In genomic region chr10:129498680-129499079, GRCh38 we compare ENCODE assay signal across 28 cellular contexts. TPM values are rescaled to one million over a fixed set of nuclear protein-coding genes. Genes with fewer than 3 reads are reported as not detected.
A peak's percentile ranks its signal among the peaks of the same experiment; 100 is the strongest.
DNase-seq lines count a peak whose midpoint lies in the region; ATAC-seq, FAIRE-seq and TF ChIP-seq lines count a peak whose summit lies in the region.
"Had no signal": no experiment of that assay in that cellular context is flagged by ENCODE, and none has a peak within 500 bp of the region (broad histone marks: within the 10 kb centered on the region; RNA-seq: fewer than 3 reads in every experiment).

No MANE protein-coding gene starts in this region.

- no peak overlapping the region for H3K4me3 ChIP-seq in Jurkat, Clone E6-1 (ENCODE audit: low read length)
- no peak overlapping the region for H3K4me3 ChIP-seq in K562
- H3K4me3 ChIP-seq: heart right ventricle, left lung, suprapubic skin had no signal

- H3K79me2 ChIP-seq in K562 (ENCODE audit: control insufficient read depth, insufficient read depth, low read length), result no peaks in the 10 kb centered on the region

- peaks cover 41 to 46% of the 10 kb centered on the region in 2 donors for H3K36me3 Mint-ChIP-seq in activated naive CD4-positive, alpha-beta T cell treated with anti-CD3 and anti-CD28 coated beads, Interleukin-2, amount 50 U/mL, for 72 hours
- H3K36me3 Mint-ChIP-seq in activated naive CD4-positive, alpha-beta T cell treated with anti-CD3 and anti-CD28 coated beads, Interleukin-2, amount 10 ng/mL, durations not matched to agents 7 days and 5 days, result peaks cover 16% of the 10 kb centered on the region
- H3K36me3 Mint-ChIP-seq in osteocyte (ENCODE audit: unreplicated experiment), result peaks cover 11% of the 10 kb centered on the region

- H3K4me3 Mint-ChIP-seq in activated naive CD4-positive, alpha-beta T cell treated with anti-CD3 and anti-CD28 coated beads, Interleukin-2, amount 10 ng/mL, durations not matched to agents 7 days and 5 days, result no peak overlapping the region
- H3K4me3 Mint-ChIP-seq in osteocyte (ENCODE audit: unreplicated experiment), result no peak overlapping the region
- H3K4me3 Mint-ChIP-seq: activated naive CD8-positive, alpha-beta T cell treated with anti-CD3 and anti-CD28 coated beads, Interleukin-2, amount 10 ng/mL, durations not matched to agents 7 days and 5 days; HFFc6; IgD-negative memory B cell; naive B cell had no signal

- no peak for FAIRE-seq in K562 (lab: Jason Lieb, UNC)
- FAIRE-seq: astrocyte, small intestine had no signal

- no peak overlapping the region for H3K9ac ChIP-seq in K562 (ENCODE audit: insufficient read depth in 1 of 2, low read depth in 2 of 2, low read length in 2 of 2)
- H3K9ac ChIP-seq: SK-N-SH had no signal

- 0% methylated on average over 2 of the region's 2 CpGs for WGBS in K562 (ENCODE audit: insufficient coverage, low coverage, missing lambda C conversion rate)

- H3K9me3 ChIP-seq in K562 (replicated peaks; ENCODE audit: control insufficient read depth, insufficient read depth, low read depth, low read length), result no peaks in the 10 kb centered on the region
- H3K9me3 ChIP-seq: left lung, SK-N-SH had no signal

- H3K4me2 ChIP-seq in K562 (ENCODE audit: insufficient read depth, low read length), result no peak overlapping the region
- H3K4me2 ChIP-seq: SK-N-SH had no signal

- TF ChIP-seq RAD21 in K562 (CRISPR knock-in tag; conservative IDR thresholded peaks at IDR 0.05 in 1 of 2, IDR thresholded peaks at IDR 0.05 in 1 of 2), result no peak

- DNase-seq in activated naive CD4-positive, alpha-beta T cell treated with anti-CD3 and anti-CD28 coated beads, Interleukin-2, amount 50 U/mL, for 72 hours (ENCODE audit: low spot score in 2 of 2), result no peak
- DNase-seq in activated naive CD4-positive, alpha-beta T cell treated with anti-CD3 and anti-CD28 coated beads, Interleukin-2, amount 10 ng/mL, durations not matched to agents 7 days and 5 days, result no peak
- peak; percentile 47 for DNase-seq in Jurkat, Clone E6-1 (ENCODE audit: low read depth, low spot score)
- DNase-seq in K562 (ENCODE audit: extremely low read depth in 1 of 4, low spot score in 3 of 4), result peak in 2 of 4 experiments; percentile 7 to 8
- DNase-seq in iPS-NIHi11 (ENCODE audit: low spot score), result no peak
- no peak for DNase-seq in osteocyte (ENCODE audit: extremely low spot score, unreplicated experiment)
- DNase-seq in sciatic nerve (ENCODE audit: low spot score), result no peak
- no peak for DNase-seq in Ammon's horn (ENCODE audit: low spot score)
- DNase-seq: activated CD4-positive, alpha-beta T cell treated with anti-CD3 and anti-CD28 coated beads, Interleukin-2, amount 50 U/mL, for 1 hour; activated naive CD8-positive, alpha-beta T cell treated with anti-CD3 and anti-CD28 coated beads, Interleukin-2, amount 10 ng/mL, durations not matched to agents 7 days and 5 days; central memory CD4-positive, alpha-beta T cell; DMS79; heart right ventricle; HFFc6; left lung; naive B cell; NCI-H1694; NCI-H2171 treated with DMSO at 0.1 percent for 48 hours; NCI-H524; nucleus accumbens; SK-N-SH; small intestine; T-helper 2 cell had no signal

- no peaks in the 10 kb centered on the region for H3K9me1 ChIP-seq in K562 (ENCODE audit: control insufficient read depth, insufficient read depth, low read length)

- H3K9me3 Mint-ChIP-seq in activated naive CD4-positive, alpha-beta T cell treated with anti-CD3 and anti-CD28 coated beads, Interleukin-2, amount 50 U/mL, for 72 hours, result peaks cover 8 to 14% of the 10 kb centered on the region in 2 donors
- peaks cover 10% of the 10 kb centered on the region for H3K9me3 Mint-ChIP-seq in activated naive CD4-positive, alpha-beta T cell treated with anti-CD3 and anti-CD28 coated beads, Interleukin-2, amount 10 ng/mL, durations not matched to agents 7 days and 5 days
- peaks cover 8% of the 10 kb centered on the region for H3K9me3 Mint-ChIP-seq in osteocyte (ENCODE audit: unreplicated experiment)

- intact Hi-C loops in K562 (cut with micrococcal nuclease), result no loop called here
- intact Hi-C loops in sciatic nerve (cut with DNase I), result no loop called here

- TF ChIP-seq CTCF in K562 (IDR thresholded peaks at IDR 0.05 in 2 of 3, conservative IDR thresholded peaks at IDR 0.05 in 1 of 3; ENCODE audit: insufficient read depth in 2 of 3, low read depth in 1 of 3, low read length in 3 of 3) (peak in 1 of 3 experiments; percentile 35; a peak in 1 of 6 replicates), osteocyte (IDR thresholded peaks at IDR 0.05) (no peak)

- TF ChIP-seq POLR2A in K562 (conservative IDR thresholded peaks at IDR 0.05), result no peak

- H3K27me3 Mint-ChIP-seq in activated naive CD4-positive, alpha-beta T cell treated with anti-CD3 and anti-CD28 coated beads, Interleukin-2, amount 10 ng/mL, durations not matched to agents 7 days and 5 days, result no peaks in the 10 kb centered on the region
- no peaks in the 10 kb centered on the region for H3K27me3 Mint-ChIP-seq in osteocyte (ENCODE audit: unreplicated experiment)
- H3K27me3 Mint-ChIP-seq: activated naive CD8-positive, alpha-beta T cell treated with anti-CD3 and anti-CD28 coated beads, Interleukin-2, amount 10 ng/mL, durations not matched to agents 7 days and 5 days; IgD-negative memory B cell; naive B cell had no signal

- H3K4me1 ChIP-seq in K562 (replicated peaks in 1 of 2; ENCODE audit: control insufficient read depth in 2 of 2, insufficient read depth in 2 of 2, low read length in 2 of 2), result no peaks in the 10 kb centered on the region
- H3K4me1 ChIP-seq: left lung, suprapubic skin had no signal

- no peaks in the 10 kb centered on the region for H3K36me3 ChIP-seq in K562 (ENCODE audit: control insufficient read depth, insufficient read depth, low read length)

- CTCF ChIA-PET in activated naive CD4-positive, alpha-beta T cell treated with anti-CD3 and anti-CD28 coated beads, Interleukin-2, amount 10 ng/mL, durations not matched to agents 7 days and 5 days (lab: Charles Lee), result interaction anchor here (0.6 kb wide), 1 partner anchor 162 kb away, joined by 3 read pairs; no protein-coding TSS in a partner anchor
- CTCF ChIA-PET in K562 (lab: Yijun Ruan, JAX; ENCODE audit: low intra/inter-chr PET ratio), result no interaction called here

- no peak overlapping the region for H3K27ac ChIP-seq in K562 (ENCODE audit: extremely low read depth, low read depth, low read length)
- H3K27ac ChIP-seq: heart right ventricle, left lung, RWPE1, suprapubic skin had no signal

- no peaks in the 10 kb centered on the region for H4K20me1 ChIP-seq in K562 (replicated peaks; ENCODE audit: control insufficient read depth, insufficient read depth, low read length)

- in situ Hi-C loops in K562 (cut with MboI), result no loop called here

- peak overlapping the region; percentile 12 to 33 for H3K27ac Mint-ChIP-seq in activated naive CD4-positive, alpha-beta T cell treated with anti-CD3 and anti-CD28 coated beads, Interleukin-2, amount 50 U/mL, for 72 hours
- H3K27ac Mint-ChIP-seq in activated naive CD4-positive, alpha-beta T cell treated with anti-CD3 and anti-CD28 coated beads, Interleukin-2, amount 10 ng/mL, durations not matched to agents 7 days and 5 days, result no peak overlapping the region
- no peak overlapping the region for H3K27ac Mint-ChIP-seq in osteocyte (ENCODE audit: unreplicated experiment)
- H3K27ac Mint-ChIP-seq: activated naive CD8-positive, alpha-beta T cell treated with anti-CD3 and anti-CD28 coated beads, Interleukin-2, amount 10 ng/mL, durations not matched to agents 7 days and 5 days; activated T-helper 2 cell treated with anti-CD3 and anti-CD28 coated beads, Interferon-gamma antibody, Interleukin-2, Interleukin-4, amounts not matched to agents 10 μg/mL and 5 μg/mL and 100 μg/mL, durations not matched to agents 14 hours and 24 hours and 36 hours; HFFc6; IgD-negative memory B cell had no signal

- H2AFZ ChIP-seq in K562 (ENCODE audit: low read depth, low read length), result no peak overlapping the region

- no peaks in the 10 kb centered on the region for H3K4me1 Mint-ChIP-seq in activated naive CD4-positive, alpha-beta T cell treated with anti-CD3 and anti-CD28 coated beads, Interleukin-2, amount 10 ng/mL, durations not matched to agents 7 days and 5 days
- no peaks in the 10 kb centered on the region for H3K4me1 Mint-ChIP-seq in osteocyte (ENCODE audit: unreplicated experiment)
- H3K4me1 Mint-ChIP-seq: activated naive CD8-positive, alpha-beta T cell treated with anti-CD3 and anti-CD28 coated beads, Interleukin-2, amount 10 ng/mL, durations not matched to agents 7 days and 5 days had no signal

- POLR2A ChIA-PET in K562 (lab: Yijun Ruan, JAX), result no interaction called here

- TF ChIP-seq EP300 in K562 (IDR thresholded peaks at IDR 0.05; ENCODE audit: low read length), result no peak

- no TSS peak for BruUV-seq in K562 (replicated peaks; lab: Mats Ljungman, UMichigan)

- peak in 1 of 2 donors; percentile 11 for ATAC-seq in activated naive CD4-positive, alpha-beta T cell treated with anti-CD3 and anti-CD28 coated beads, Interleukin-2, amount 50 U/mL, for 72 hours
- ATAC-seq in K562 (no peak), sciatic nerve (no peak)
- ATAC-seq: heart right ventricle, left lung had no signal

- no peaks in the 10 kb centered on the region for H3K27me3 ChIP-seq in K562 (ENCODE audit: control insufficient read depth in 2 of 2, insufficient read depth in 2 of 2, low read length in 2 of 2)
- H3K27me3 ChIP-seq: heart right ventricle, left lung, suprapubic skin had no signal

RNA-seq across cellular contexts. Expression of gene MGMT, which starts 31.6 kb away (rescaled TPM):
- total RNA-seq in activated naive CD4-positive, alpha-beta T cell treated with anti-CD3 and anti-CD28 coated beads, Interleukin-2, amount 50 U/mL, for 72 hours, result 10 to 100 TPM; 26.9 to 27.7 TPM
- polyA plus RNA-seq in Jurkat, Clone E6-1 (2012; ENCODE audit: insufficient read depth, insufficient read length), result 42.6 TPM
- total RNA-seq in K562 (2011; cell fraction: chromatin; rRNA removed; ENCODE audit: low replicate concordance), result 0.62 TPM in 1 of 2 replicates, not detected in the other
- total RNA-seq in K562 (2011; cell fraction: nucleolus; rRNA removed), result not detected in 2 replicates
- not detected in 2 replicates for total RNA-seq in K562 (2011; cell fraction: nucleoplasm; rRNA removed)
- total RNA-seq in K562 (2014; rRNA removed) (0.08 and 0.23 TPM in 2 replicates), K562 (2014; rRNA removed; fragmentation: Illumina TruSeq; extraction: Trizol) (not detected in 2 replicates), K562 (2015; rRNA removed; fragmentation: Illumina TruSeq; extraction: Trizol) (0.11 and 0.19 TPM in 2 replicates), K562 (2021) (0.16 and 0.29 TPM in 2 replicates), osteocyte (17.0 and 20.8 TPM in 2 replicates), sciatic nerve (24.5 TPM)
- polyA plus RNA-seq in K562 (2011; rRNA removed) (not detected in 2 replicates), K562 (2014; fragmentation: Illumina TruSeq; extraction: Trizol) (0.11 TPM in 1 of 2 replicates, not detected in the other), K562 (2014; fragmentation: Nextera tagmentation; extraction: Ambion mirVana) (under 1 TPM in 1 of 2 experiments, not detected in 1; 0.03 TPM), K562 (2014; rRNA removed) (0.05 and 0.09 TPM in 2 replicates)
- polyA plus RNA-seq in K562 (2011; cell fraction: cytosol; rRNA removed), result not detected in 2 replicates
- polyA plus RNA-seq in K562 (2011; cell fraction: nucleus; rRNA removed), result not detected in 2 replicates
- 0.12 and 1.0 TPM in 2 replicates for polyA plus RNA-seq in K562 (2012)
- polyA minus RNA-seq in K562 (2011; rRNA and poly(A)+ RNA removed), result not detected in 2 replicates
- not detected in 2 replicates for polyA minus RNA-seq in K562 (2011; cell fraction: cytosol; rRNA and poly(A)+ RNA removed)
- 0.40 TPM in 1 of 2 replicates, not detected in the other for polyA minus RNA-seq in K562 (2011; cell fraction: nucleus; rRNA and poly(A)+ RNA removed)

Comparison
In these comparisons a context has a peak if more than half of its experiments do, and no peak if none do; other contexts are left out.
1. H3K27ac Mint-ChIP-seq: peak in activated naive CD4-positive, alpha-beta T cell treated with anti-CD3 and anti-CD28 coated beads, Interleukin-2, amount 50 U/mL, for 72 hours (2 of 2); none in activated naive CD4-positive, alpha-beta T cell treated with anti-CD3 and anti-CD28 coated beads, Interleukin-2, amount 10 ng/mL, durations not matched to agents 7 days and 5 days (single experiment) and osteocyte (single experiment).
2. RNA of gene MGMT, which starts 31.6 kb away (total RNA-seq): 26.9 to 27.7 TPM in activated naive CD4-positive, alpha-beta T cell treated with anti-CD3 and anti-CD28 coated beads, Interleukin-2, amount 50 U/mL, for 72 hours, 24.5 TPM in sciatic nerve (single experiment) and 17.0 to 20.8 TPM in osteocyte; 0.08 to 0.62 TPM in K562; every median in the first group is over 10 times any median in the second.